Comparison of ENCODE assay signal across 12 cellular contexts in genomic region chr1:204294371-204294770, GRCh38.
DNase-seq lines count a peak whose midpoint lies in the region; TF ChIP-seq lines count a peak whose summit lies in the region.
"Had no signal": no experiment of that assay in that cellular context is flagged by ENCODE, and none has a peak within 500 bp of the region (broad histone marks: within the 10 kb centered on the region; RNA-seq: fewer than 3 reads in every experiment).

No MANE protein-coding gene starts in this region.

- DNase-seq in ELF-1 (ENCODE audit: low read depth, low spot score) (peak; percentile 67), amniotic epithelial cell (ENCODE audit: low read depth) (peak; percentile 96), left ventricle myocardium inferior (peak; percentile 64), skeletal muscle cell (ENCODE audit: low read depth) (peak; percentile 83), inferior parietal cortex (ENCODE audit: extremely low spot score) (no peak), COLO829 (ENCODE audit: low spot score) (no peak), T-helper 1 cell (no peak)
- no peak for DNase-seq in effector CD4-positive, alpha-beta T cell
- DNase-seq: activated CD4-positive, alpha-beta T cell treated with anti-CD3 and anti-CD28 coated beads, Interleukin-2, amount 10 ng/mL, durations not matched to agents 24 days and 14 days; DMS53; naive thymus-derived CD8-positive, alpha-beta T cell; NCI-H510A had no signal

- peaks cover 44% of the 10 kb centered on the region for H3K4me1 ChIP-seq in left ventricle myocardium inferior

- intact Hi-C loops in left ventricle myocardium inferior (cut with micrococcal nuclease), result no loop called here

- H3K27ac ChIP-seq in left ventricle myocardium inferior (replicated peaks), result peak overlapping the region; percentile 82

- H3K4me3 ChIP-seq in left ventricle myocardium inferior (no peak overlapping the region), skeletal muscle cell (ENCODE audit: low read depth, low read length) (no peak overlapping the region)

- no peak for TF ChIP-seq CTCF in left ventricle myocardium inferior (IDR thresholded peaks at IDR 0.05; ENCODE audit: borderline replicate concordance)

- no peaks in the 10 kb centered on the region for H3K27me3 ChIP-seq in left ventricle myocardium inferior (ENCODE audit: low read depth)

- H3K36me3 ChIP-seq in left ventricle myocardium inferior, result no peaks in the 10 kb centered on the region

- no peaks in the 10 kb centered on the region for H3K9me3 ChIP-seq in left ventricle myocardium inferior (replicated peaks)

Comparison
In these comparisons a context has a peak if more than half of its experiments do, and no peak if none do; other contexts are left out.
1. DNase-seq: peak in ELF-1 (single experiment), amniotic epithelial cell (single experiment), left ventricle myocardium inferior (single experiment) and skeletal muscle cell (single experiment); none in inferior parietal cortex (single experiment), COLO829 (single experiment), effector CD4-positive, alpha-beta T cell (single experiment) and T-helper 1 cell (0 of 5).